Comparison of ENCODE assay signal across 30 cellular contexts in the genomic region with DNA sequence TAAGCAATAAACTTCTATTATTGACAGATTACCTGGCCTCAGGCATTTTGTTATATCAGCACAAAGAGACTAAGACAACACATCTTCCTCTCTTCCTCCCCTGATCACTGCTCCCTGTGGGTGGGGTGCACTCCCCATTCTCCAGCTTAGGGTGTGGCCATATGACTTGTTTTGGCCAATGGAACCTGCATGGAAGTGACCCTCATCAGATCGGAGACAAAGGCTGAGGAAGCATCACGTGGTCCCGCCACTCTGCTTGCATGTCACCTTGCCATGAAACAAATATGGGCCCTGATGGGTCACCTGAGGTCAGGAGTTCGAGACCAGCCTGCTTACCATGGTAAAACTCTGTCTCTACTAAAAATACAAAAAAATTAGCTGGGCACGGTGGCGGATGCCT. TPM values are rescaled to one million over a fixed set of nuclear protein-coding genes. Genes with fewer than 3 reads are reported as not detected.
"Had no signal": no experiment of that assay in that cellular context is flagged by ENCODE, and none has a peak within 500 bp of the region (broad histone marks: within the 10 kb centered on the region; RNA-seq: fewer than 3 reads in every experiment).

No MANE protein-coding gene starts in this region.

- H3K9me3 ChIP-seq: stomach, suprapubic skin, testis, thoracic aorta, thyroid gland, tibial artery, tibial nerve, transverse colon, upper lobe of left lung, upper lobe of right lung, uterus, vagina had no signal

- H3K4me3 ChIP-seq: stomach, suprapubic skin, testis, thoracic aorta, thyroid gland, tibial artery, tibial nerve, transverse colon, upper lobe of left lung, upper lobe of right lung, uterus, vagina had no signal

- H3K36me3 ChIP-seq: stomach, suprapubic skin, thoracic aorta, thyroid gland, tibial artery, tibial nerve, transverse colon, upper lobe of left lung, upper lobe of right lung, uterus, vagina had no signal

- H3K4me1 ChIP-seq: stomach, suprapubic skin, testis, thyroid gland, tibial artery, tibial nerve, transverse colon, upper lobe of left lung, upper lobe of right lung, uterus, vagina had no signal

- H3K27ac ChIP-seq: stomach, suprapubic skin, testis, thoracic aorta, thyroid gland, tibial artery, tibial nerve, transverse colon, upper lobe of left lung, upper lobe of right lung, uterus, vagina had no signal

- ATAC-seq: stimulated activated effector memory CD8-positive, alpha-beta T cell treated with anti-CD3 and anti-CD28 coated beads, Interleukin-12 subunit alpha, Interleukin-12 subunit beta, amount 100 ng/mL, for 72 hours; stimulated activated memory B cell treated with anti-CD40 and anti-IgM and Interleukin-4, amounts not matched to agents 10 μg/mL and 1 μg/mL and 100 μg/mL, for 72 hours; stimulated activated naive B cell treated with anti-CD40 and anti-IgM and Interleukin-4, amounts not matched to agents 10 μg/mL and 1 μg/mL and 100 μg/mL, for 72 hours; stimulated activated naive CD8-positive, alpha-beta T cell treated with anti-CD3 and anti-CD28 coated beads, Interleukin-15, amount 100 ng/mL, for 72 hours; stimulated activated naive CD8-positive, alpha-beta T cell treated with anti-CD3 and anti-CD28 coated beads, Interleukin-15, Interleukin-2, amounts not matched to agents 100 U/mL and 50 U/mL, for 24 hours; upper lobe of right lung had no signal

- DNase-seq: stimulated activated CD4-positive, alpha-beta T cell treated with anti-CD3 and anti-CD28 coated beads, Interleukin-2, amount 100 ng/mL, for 48 hours; stimulated activated CD4-positive, alpha-beta T cell treated with anti-CD3 and anti-CD28 coated beads, Interleukin-4, amount 100 ng/mL, for 1 hour; stimulated activated CD4-positive, alpha-beta T cell treated with anti-CD3 and anti-CD28 coated beads, Interleukin-4, amount 100 ng/mL, for 24 hours; stimulated activated CD4-positive, alpha-beta T cell treated with anti-CD3 and anti-CD28 coated beads, Interleukin-4, amount 100 ng/mL, for 4 hours; stimulated activated CD8-positive, alpha-beta memory T cell treated with anti-CD3 and anti-CD28 coated beads, Interleukin-4, amount 100 ng/mL, for 48 hours; stimulated activated naive B cell treated with anti-CD40 and anti-IgM and Interleukin-4, amounts not matched to agents 10 μg/mL and 1 μg/mL and 100 μg/mL, for 72 hours; stimulated activated naive CD4-positive, alpha-beta T cell; stimulated activated naive CD4-positive, alpha-beta T cell treated with Interleukin-2 at 50 U/mL for 16 hours; stimulated activated naive CD8-positive, alpha-beta T cell treated with anti-CD3 and anti-CD28 coated beads, Interleukin-15, amount 100 ng/mL, for 72 hours; stimulated activated naive CD8-positive, alpha-beta T cell treated with anti-CD3 and anti-CD28 coated beads, Interleukin-15, Interleukin-2, amounts not matched to agents 100 U/mL and 50 U/mL, for 24 hours; stomach; substantia nigra; testis; thyroid gland; tibial artery; transverse colon; trophoblast cell; upper lobe of left lung; upper lobe of right lung; uterus had no signal

- FAIRE-seq: urothelium cell line had no signal

- H3K27me3 ChIP-seq: testis, thyroid gland, tibial nerve, transverse colon, upper lobe of left lung, upper lobe of right lung, uterus, vagina had no signal

RNA-seq across cellular contexts. Expression of a gene that starts 13.7 kb away (rescaled TPM):
- total RNA-seq: subcutaneous adipose tissue, suprapubic skin, thoracic aorta, thyroid gland, tibial nerve, transverse colon, upper lobe of left lung, upper lobe of right lung, ureter, urinary bladder, uterus, vagina had no signal
- polyA plus RNA-seq: stomach, urinary bladder had no signal
